In genomic region chr7:119105381-119105780, GRCh38 we compare ENCODE assay signal across 15 cellular contexts.
DNase-seq lines count a peak whose midpoint lies in the region; ATAC-seq and TF ChIP-seq lines count a peak whose summit lies in the region.
"Had no signal": no experiment of that assay in that cellular context is flagged by ENCODE, and none has a peak within 500 bp of the region (broad histone marks: within the 10 kb centered on the region; RNA-seq: fewer than 3 reads in every experiment).

No MANE protein-coding gene starts in this region.

- no peaks in the 10 kb centered on the region for H3K36me3 Mint-ChIP-seq in CD4-positive, alpha-beta T cell (ENCODE audit: low read depth)
- H3K36me3 Mint-ChIP-seq: CD14-positive monocyte; CD8-positive, alpha-beta memory T cell; IgD-negative memory B cell had no signal

- H3K4me1 ChIP-seq in adipocyte (ENCODE audit: control insufficient read depth, insufficient read depth, low read length) (peaks cover 8% of the 10 kb centered on the region), lower lobe of right lung (no peaks in the 10 kb centered on the region), upper lobe of right lung (no peaks in the 10 kb centered on the region)

- intact Hi-C loops in lower lobe of right lung (cut with DNase I) = no loop called here
- intact Hi-C loops in upper lobe of right lung (cut with DNase I) = no loop called here
- intact Hi-C loops in CD4-positive, alpha-beta T cell (cut with DNase I, micrococcal nuclease) = no loop called here

- H3K27me3 ChIP-seq in adipocyte (replicated peaks; ENCODE audit: control insufficient read depth, insufficient read depth, low read length) (no peaks in the 10 kb centered on the region), lower lobe of right lung (ENCODE audit: low read depth) (no peaks in the 10 kb centered on the region), upper lobe of right lung (no peaks in the 10 kb centered on the region)
- H3K27me3 ChIP-seq in CD4-positive, alpha-beta T cell (ENCODE audit: control insufficient read depth, insufficient read depth, low read length) = no peaks in the 10 kb centered on the region

- peak; percentile 13 for DNase-seq in NCI-H526 treated with DMSO at 0.1 percent for 48 hours (lab: John Stamatoyannopoulos, UW)
- no peak for DNase-seq in NCI-H526 (lab: John Stamatoyannopoulos, UW)
- no peak for DNase-seq in adipocyte (ENCODE audit: low read depth)
- no peak for DNase-seq in lower lobe of right lung
- DNase-seq in upper lobe of right lung = no peak
- no peak for DNase-seq in GM19238 (ENCODE audit: insufficient read length, low spot score)
- no peak for DNase-seq in nucleus accumbens (lab: John Stamatoyannopoulos, UW)
- no peak for DNase-seq in CD4-positive, alpha-beta T cell
- DNase-seq: CD8-positive, alpha-beta memory T cell; DMS79; GM23248; H7 had no signal

- H3K4me3 ChIP-seq in adipocyte (ENCODE audit: low read length) = peak overlapping the region; percentile 24
- no peak overlapping the region for H3K4me3 ChIP-seq in lower lobe of right lung
- no peak overlapping the region for H3K4me3 ChIP-seq in upper lobe of right lung
- H3K4me3 ChIP-seq: GM23248 had no signal

- no peak overlapping the region for H3K27ac Mint-ChIP-seq in CD4-positive, alpha-beta T cell
- H3K27ac Mint-ChIP-seq: CD14-positive monocyte; CD8-positive, alpha-beta memory T cell; IgD-negative memory B cell had no signal

- CTCF ChIA-PET in CD4-positive, alpha-beta T cell (lab: Charles Lee) = no interaction called here

- H3K27ac ChIP-seq in lower lobe of right lung (no peak overlapping the region), upper lobe of right lung (no peak overlapping the region)
- H3K27ac ChIP-seq in CD4-positive, alpha-beta T cell (ENCODE audit: low read depth, low read length) = no peak overlapping the region
- H3K27ac ChIP-seq: 22Rv1, GM23248 had no signal

- no peaks in the 10 kb centered on the region for H3K4me1 Mint-ChIP-seq in CD4-positive, alpha-beta T cell (ENCODE audit: low read depth)
- H3K4me1 Mint-ChIP-seq: CD14-positive monocyte; CD8-positive, alpha-beta memory T cell had no signal

- H3K27me3 Mint-ChIP-seq in CD4-positive, alpha-beta T cell = no peaks in the 10 kb centered on the region
- H3K27me3 Mint-ChIP-seq: CD8-positive, alpha-beta memory T cell; IgD-negative memory B cell had no signal

- peaks cover 18% of the 10 kb centered on the region for H3K9me3 Mint-ChIP-seq in CD4-positive, alpha-beta T cell

- H3K36me3 ChIP-seq in adipocyte (ENCODE audit: control insufficient read depth, insufficient read depth, low read length, severe bottlenecking) (no peaks in the 10 kb centered on the region), lower lobe of right lung (no peaks in the 10 kb centered on the region), upper lobe of right lung (no peaks in the 10 kb centered on the region)

- POLR2A ChIA-PET in CD4-positive, alpha-beta T cell (lab: Charles Lee) = no interaction called here

- no peak overlapping the region for H3K9ac ChIP-seq in adipocyte (ENCODE audit: low read length)
- H3K9ac ChIP-seq: GM23248 had no signal

- peaks cover 4% of the 10 kb centered on the region for H3K9me3 ChIP-seq in adipocyte (ENCODE audit: control insufficient read depth, low read length)
- H3K9me3 ChIP-seq in lower lobe of right lung = no peaks in the 10 kb centered on the region
- no peaks in the 10 kb centered on the region for H3K9me3 ChIP-seq in upper lobe of right lung
- H3K9me3 ChIP-seq in CD4-positive, alpha-beta T cell (ENCODE audit: control insufficient read depth, low read length) = peaks cover under 1% of the 10 kb centered on the region

- H3K4me3 Mint-ChIP-seq in CD4-positive, alpha-beta T cell = no peak overlapping the region
- H3K4me3 Mint-ChIP-seq: CD14-positive monocyte; CD8-positive, alpha-beta memory T cell; IgD-negative memory B cell had no signal

- peak; percentile 46 to 63 for ATAC-seq in lower lobe of right lung
- ATAC-seq in upper lobe of right lung = peak; percentile 49
- no peak for ATAC-seq in CD4-positive, alpha-beta T cell (ENCODE audit: poor library complexity)

- no peak for TF ChIP-seq CTCF in lower lobe of right lung (IDR thresholded peaks at IDR 0.05)
- TF ChIP-seq CTCF in upper lobe of right lung (IDR thresholded peaks at IDR 0.05) = no peak
- no peak for TF ChIP-seq CTCF in CD4-positive, alpha-beta T cell (IDR thresholded peaks at IDR 0.05)
